8 cellular contexts compared by ENCODE assay signal in genomic region chr7:25124485-25125136, GRCh38. TPM values are rescaled to one million over a fixed set of nuclear protein-coding genes. Genes with fewer than 3 reads are reported as not detected.
DNase-seq lines count a peak whose midpoint lies in the region; ATAC-seq and TF ChIP-seq lines count a peak whose summit lies in the region.

No MANE protein-coding gene starts in this region.

- peaks cover 12% of the 10 kb centered on the region for H3F3A ChIP-seq in SU-DHL-6 (ENCODE audit: insufficient read depth)

- H3K27me3 ChIP-seq in BLaER1, result no peaks in the 10 kb centered on the region
- no peaks in the 10 kb centered on the region for H3K27me3 ChIP-seq in H9 (ENCODE audit: insufficient read depth, low read length)
- H3K27me3 ChIP-seq in SU-DHL-6 (ENCODE audit: low read length), result no peaks in the 10 kb centered on the region
- H3K27me3 ChIP-seq in colonic mucosa, result no peaks in the 10 kb centered on the region
- H3K27me3 ChIP-seq in thyroid gland, result no peaks in the 10 kb centered on the region

- no peak overlapping the region for H3K23ac ChIP-seq in H9 (ENCODE audit: insufficient read length, low read depth, low read length)

- H2AK5ac ChIP-seq in H9 (ENCODE audit: insufficient read length, low read length), result no peak overlapping the region

- H3K27me3 Mint-ChIP-seq in H9 (ENCODE audit: low read depth), result peaks cover 9% of the 10 kb centered on the region

- H2BK120ac ChIP-seq in H9 (ENCODE audit: low read depth, low read length, poor library complexity, severe bottlenecking), result no peak overlapping the region

- no peak overlapping the region for H4K5ac ChIP-seq in H9 (ENCODE audit: insufficient read length, low read depth, low read length)

- H3K56ac ChIP-seq in H9 (ENCODE audit: insufficient read length, low read depth, low read length), result no peak overlapping the region

- peaks cover 8 to 9% of the 10 kb centered on the region in 2 experiments; a peak in 3 of 4 replicates for H3K4me1 Mint-ChIP-seq in H9

- H2BK12ac ChIP-seq in H9 (ENCODE audit: insufficient read length, low read depth, low read length), result no peak overlapping the region

- peaks cover 39 to 52% (median 48%) of the 10 kb centered on the region in 3 experiments for H3K36me3 Mint-ChIP-seq in H9 (ENCODE audit: insufficient read depth in 1 of 3, low read depth in 3 of 3)

- no peaks in the 10 kb centered on the region; a peak in 2 of 5 replicates for H3K9me3 Mint-ChIP-seq in H9

- no peaks in the 10 kb centered on the region for H3K79me1 ChIP-seq in H9 (ENCODE audit: insufficient read depth, low read depth, low read length, poor library complexity, severe bottlenecking)

- no CpG with 5 or more reads among the region's 31 CpGs for WGBS in H9 (ENCODE audit: extremely low coverage, insufficient read length, low lambda C conversion rate)
- WGBS in mesodermal cell (ENCODE audit: insufficient coverage in 2 of 2), 2 experiments, result 0% methylated on average over 22 to 24 of the region's 31 CpGs
- WGBS in thyroid gland, 2 donors, result 1% methylated on average over 23 to 28 of the region's 31 CpGs

- no peaks in the 10 kb centered on the region for H3K9me3 ChIP-seq in BLaER1
- no peaks in the 10 kb centered on the region for H3K9me3 ChIP-seq in H9 (ENCODE audit: control insufficient read depth, low read depth, low read length)
- no peaks in the 10 kb centered on the region for H3K9me3 ChIP-seq in SU-DHL-6 (ENCODE audit: insufficient read depth, low read length)
- no peaks in the 10 kb centered on the region for H3K9me3 ChIP-seq in colonic mucosa
- H3K9me3 ChIP-seq in mesodermal cell (ENCODE audit: control insufficient read depth, low read length), result no peaks in the 10 kb centered on the region
- H3K9me3 ChIP-seq in thyroid gland, result no peaks in the 10 kb centered on the region

- H3K4me2 ChIP-seq in BLaER1 (peak overlapping the region; percentile 75), H9 (ENCODE audit: insufficient read depth, insufficient read length, low read length) (peak overlapping the region; percentile 78), SU-DHL-6 (ENCODE audit: low read depth, low read length, poor library complexity, severe bottlenecking) (peak overlapping the region; percentile 62)

- no peak overlapping the region for H4K91ac ChIP-seq in H9 (ENCODE audit: insufficient read length, low read depth, low read length)

- H3T11ph ChIP-seq in H9 (ENCODE audit: low read length), result no peak overlapping the region

- peak overlapping the region; percentile 100 for H3K4me3 Mint-ChIP-seq in H9

- H3K4me3 ChIP-seq in BLaER1 (peak overlapping the region; percentile 88), SU-DHL-6 (ENCODE audit: insufficient read depth, low read length, poor library complexity, severe bottlenecking) (peak overlapping the region; percentile 90), colonic mucosa (peak overlapping the region; percentile 95), mesodermal cell (ENCODE audit: extremely low read depth, insufficient read depth, low read length, poor library complexity, severe bottlenecking) (peak overlapping the region; percentile 77), thyroid gland (replicated peaks in 1 of 3) (peak overlapping the region; percentile 56 to 81 (median 72))

- H2BK15ac ChIP-seq in H9 (ENCODE audit: low read depth, low read length), result no peak overlapping the region

- H3K9ac ChIP-seq in BLaER1 (peak overlapping the region; percentile 95), H9 (ENCODE audit: extremely low read depth, insufficient read length, low read length) (peak overlapping the region; percentile 96), SU-DHL-6 (ENCODE audit: low read length) (peak overlapping the region; percentile 90), colonic mucosa (ENCODE audit: low read depth in 2 of 2, low read length in 2 of 2) (peak overlapping the region; percentile 77 to 100)

- peak overlapping the region; percentile 58 for H3K14ac ChIP-seq in H9 (ENCODE audit: insufficient read depth, low read length)

- intact Hi-C loops in colonic mucosa (cut with DNase I) (no loop called here), thyroid gland (cut with DNase I) (no loop called here)

- H3K27ac Mint-ChIP-seq in H9, result peak overlapping the region; percentile 98 to 100 (median 100)

- H4K8ac ChIP-seq in H9 (replicated peaks; ENCODE audit: insufficient read length, low read depth, low read length), result no peak overlapping the region

- no peaks in the 10 kb centered on the region for H3K23me2 ChIP-seq in H9 (ENCODE audit: insufficient read length, low read depth, low read length, poor library complexity, severe bottlenecking)

- H4K20me1 ChIP-seq in BLaER1, result peaks cover 42% of the 10 kb centered on the region
- H4K20me1 ChIP-seq in H9 (ENCODE audit: control insufficient read depth, insufficient read depth, insufficient read length), result no peaks in the 10 kb centered on the region
- peaks cover 10% of the 10 kb centered on the region; the same call in 1 of the 2 replicates for H4K20me1 ChIP-seq in SU-DHL-6 (ENCODE audit: low read depth, low read length)

- no peak for TF ChIP-seq POLR2A in thyroid gland (IDR thresholded peaks at IDR 0.05)

- H3K4me1 ChIP-seq in BLaER1, result peaks cover 36% of the 10 kb centered on the region
- H3K4me1 ChIP-seq in H9 (ENCODE audit: insufficient read depth, low read length), result no peaks in the 10 kb centered on the region
- H3K4me1 ChIP-seq in colonic mucosa, result no peaks in the 10 kb centered on the region
- H3K4me1 ChIP-seq in mesodermal cell (ENCODE audit: control insufficient read depth, insufficient read depth, low read length, poor library complexity, severe bottlenecking), result no peaks in the 10 kb centered on the region
- peaks cover 4 to 8% of the 10 kb centered on the region in 2 donors for H3K4me1 ChIP-seq in thyroid gland

- H3K9me2 ChIP-seq in SU-DHL-6 (replicated peaks; ENCODE audit: insufficient read depth, low read length), result no peaks in the 10 kb centered on the region

- H2AFZ ChIP-seq in H9 (ENCODE audit: low read length) (no peak overlapping the region), SU-DHL-6 (ENCODE audit: low read depth, low read length, severe bottlenecking) (no peak overlapping the region)

- TF ChIP-seq CTCF in H9 (conservative IDR thresholded peaks at IDR 0.05), result no peak
- TF ChIP-seq CTCF in SU-DHL-6 (IDR thresholded peaks at IDR 0.05; ENCODE audit: insufficient read depth, low read length, poor library complexity, severe bottlenecking), result no peak
- no peak for TF ChIP-seq CTCF in colonic mucosa (IDR thresholded peaks at IDR 0.05)
- TF ChIP-seq CTCF in thyroid gland (IDR thresholded peaks at IDR 0.05), result no peak

- H2BK5ac ChIP-seq in H9 (ENCODE audit: insufficient read length, low read length), result peak overlapping the region; percentile 4

- peaks cover 10% of the 10 kb centered on the region for H3K79me2 ChIP-seq in H9 (ENCODE audit: insufficient read depth, low read length)
- peaks cover 44% of the 10 kb centered on the region for H3K79me2 ChIP-seq in SU-DHL-6 (ENCODE audit: insufficient read depth, low read length)

- peak overlapping the region; percentile 35 for H3K18ac ChIP-seq in H9 (ENCODE audit: insufficient read length, low read depth, low read length)

- H3K27ac ChIP-seq in BLaER1 (peak overlapping the region; percentile 85), H9 (ENCODE audit: insufficient read length, low read depth, low read length) (no peak overlapping the region), SU-DHL-6 (ENCODE audit: low read depth, low read length) (peak overlapping the region; percentile 47), colonic mucosa (peak overlapping the region; percentile 91), mesodermal cell (ENCODE audit: low read depth, low read length, severe bottlenecking) (peak overlapping the region; percentile 53), thyroid gland (peak overlapping the region; percentile 69 to 97 (median 94))

- H3K4ac ChIP-seq in H9 (ENCODE audit: low read depth, low read length), result no peak overlapping the region

- no peak for DNase-seq in H9
- no peak for DNase-seq in colonic mucosa
- DNase-seq in thyroid gland, result peak; percentile 3 to 22
- no peak for DNase-seq in HPDE6-E6E7 (ENCODE audit: extremely low spot score)

- no peak for ATAC-seq in GM18498 (IDR thresholded peaks at IDR 0.05; ENCODE audit: unreplicated experiment)

- H3K36me3 ChIP-seq in BLaER1 (peaks cover 35% of the 10 kb centered on the region), SU-DHL-6 (ENCODE audit: low read length) (peaks cover 31% of the 10 kb centered on the region), colonic mucosa (peaks cover 13% of the 10 kb centered on the region), mesodermal cell (ENCODE audit: control insufficient read depth, insufficient read depth, low read length) (peaks cover 34% of the 10 kb centered on the region), thyroid gland (peaks cover 20 to 29% of the 10 kb centered on the region in 2 donors)

- no peak overlapping the region for H2BK20ac ChIP-seq in H9 (ENCODE audit: low read depth, low read length, poor library complexity, severe bottlenecking)

RNA-seq across cellular contexts. Expression of gene CYCS, which starts 0.4 kb away (rescaled TPM):
- total RNA-seq in H9 (2021) (205 and 209 TPM in 2 replicates), colonic mucosa (100 to 1,000 TPM; 344 to 371 TPM), thyroid gland (10 to 100 TPM; 35.3 to 76.2 (median 53.4) TPM)
- 111 TPM for polyA plus RNA-seq in mesodermal cell (2013, experiment 1 of 2)
- polyA plus RNA-seq in mesodermal cell (2013, experiment 2 of 2), result 128 TPM

Comparison
In these comparisons a context has a peak if more than half of its experiments do, and no peak if none do; other contexts are left out.
1. DNase-seq: peak in thyroid gland (2 of 2); none in H9 (single experiment), colonic mucosa (single experiment) and HPDE6-E6E7 (single experiment).
2. Peak in every context shown above with its lines, with median percentiles within 50 percentile points of each other: H3K4me2 ChIP-seq, H3K4me3 ChIP-seq and H3K9ac ChIP-seq.